25 cellular contexts compared by ENCODE assay signal in the genomic region with DNA sequence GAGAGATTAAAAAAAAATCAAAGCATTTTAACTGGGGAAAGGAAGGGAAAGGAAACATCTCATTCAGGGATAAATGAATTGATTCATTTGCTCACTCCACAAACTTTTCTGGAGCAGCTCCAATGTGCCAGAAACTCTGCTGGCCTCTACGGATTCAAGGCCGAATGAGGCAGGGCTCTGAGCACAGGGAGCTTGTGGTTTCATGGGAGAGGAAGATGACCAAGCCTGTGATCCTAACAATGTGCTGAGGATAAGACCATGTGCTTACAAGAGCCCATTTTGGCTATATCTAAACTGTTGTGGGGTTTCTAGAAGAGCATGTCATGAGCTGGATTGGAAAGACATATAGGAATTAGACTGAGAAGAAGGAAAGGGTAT.
DNase-seq lines count a peak whose midpoint lies in the region; ATAC-seq, FAIRE-seq and TF ChIP-seq lines count a peak whose summit lies in the region.
"Had no signal": no experiment of that assay in that cellular context is flagged by ENCODE, and none has a peak within 500 bp of the region (broad histone marks: within the 10 kb centered on the region; RNA-seq: fewer than 3 reads in every experiment).

No MANE protein-coding gene starts in this region.

- peaks cover 7% of the 10 kb centered on the region; the same call in 1 of the 3 replicates for H3K4me1 ChIP-seq in A549
- H3K4me1 ChIP-seq: thyroid gland had no signal

- no peak overlapping the region for H3K4me3 ChIP-seq in A549
- H3K4me3 ChIP-seq in astrocyte of the spinal cord (ENCODE audit: low read depth, low read length), result no peak overlapping the region
- H3K4me3 ChIP-seq: BLaER1 treated with 17β-estradiol and CSF1 and Interleukin-3, amounts not matched to agents 10 nM and 100 nM; thyroid gland had no signal

- H3K9me3 Mint-ChIP-seq in HFFc6, result no peaks in the 10 kb centered on the region
- H3K9me3 Mint-ChIP-seq: activated T-cell treated with anti-CD3 and anti-CD28 coated beads, Interleukin-2, amount 50 U/mL, for 24 hours; central memory CD8-positive, alpha-beta T cell; memory B cell; naive B cell had no signal

- TF ChIP-seq POLR2A in A549 (IDR thresholded peaks at IDR 0.05; ENCODE audit: low read length), result no peak

- H3K27ac Mint-ChIP-seq in HFFc6, result peak overlapping the region; percentile 4; the same call in 1 of the 2 replicates
- H3K27ac Mint-ChIP-seq: activated CD8-positive, alpha-beta T cell treated with anti-CD3 and anti-CD28 coated beads, Interleukin-2, amount 10 ng/mL, durations not matched to agents 7 days and 5 days; activated T-cell treated with anti-CD3 and anti-CD28 coated beads, Interleukin-2, amount 50 U/mL, for 24 hours; memory B cell; naive B cell had no signal

- in situ Hi-C loops in astrocyte of the spinal cord (cut with HindIII; ENCODE audit: low sequenced_read_pairs), result no loop called here

- no peaks in the 10 kb centered on the region for H3K36me3 Mint-ChIP-seq in HFFc6 (ENCODE audit: low read depth)
- H3K36me3 Mint-ChIP-seq: memory B cell, naive B cell had no signal

- no peak overlapping the region for H3K4me2 ChIP-seq in A549

- H3K9me3 ChIP-seq in A549, result no peaks in the 10 kb centered on the region
- H3K9me3 ChIP-seq: BLaER1 treated with 17β-estradiol and CSF1 and Interleukin-3, amounts not matched to agents 10 nM and 100 nM; thyroid gland had no signal

- whole genome bisulfite sequencing in A549 (ENCODE audit: missing lambda C conversion rate), result 93% methylated on average over 2 of the region's 2 CpGs

- TF ChIP-seq RAD21 in A549 (conservative IDR thresholded peaks at IDR 0.05 in 1 of 2, IDR thresholded peaks at IDR 0.05 in 1 of 2), result no peak

- no peak for ATAC-seq in A549
- ATAC-seq: activated CD8-positive, alpha-beta T cell treated with anti-CD3 and anti-CD28 coated beads, Interleukin-2, amount 10 ng/mL, durations not matched to agents 7 days and 5 days had no signal

- H3K27me3 Mint-ChIP-seq in HFFc6 (ENCODE audit: insufficient read depth), result no peaks in the 10 kb centered on the region
- H3K27me3 Mint-ChIP-seq: central memory CD8-positive, alpha-beta T cell; memory B cell had no signal

- no peak for TF ChIP-seq EP300 in A549 (IDR thresholded peaks at IDR 0.05)

- POLR2A ChIA-PET in A549 (lab: Yijun Ruan, JAX), result no interaction called here

- no peak for DNase-seq in A549 (ENCODE audit: low read depth in 1 of 2, low spot score in 1 of 2)
- no peak for DNase-seq in HFFc6
- peak; percentile 16 for DNase-seq in astrocyte of the spinal cord (ENCODE audit: low read depth, low spot score)
- peak; percentile 5 for DNase-seq in kidney tubule cell (ENCODE audit: low spot score)
- DNase-seq in D721Med (ENCODE audit: insufficient read length, low spot score), result no peak
- no peak for DNase-seq in CD1c-positive myeloid dendritic cell (ENCODE audit: extremely low spot score)
- DNase-seq in C1 segment of cervical spinal cord (lab: John Stamatoyannopoulos, UW), result no peak
- DNase-seq in COR-L47 (lab: John Stamatoyannopoulos, UW), result no peak
- DNase-seq: activated CD4-positive, CD25-positive, alpha-beta regulatory T cell treated with anti-CD3 and anti-CD28 coated beads, Interleukin-2, amount 50 U/mL, for 72 hours; activated CD8-positive, alpha-beta T cell treated with anti-CD3 and anti-CD28 coated beads, Interleukin-2, amount 10 ng/mL, durations not matched to agents 7 days and 5 days; activated naive CD4-positive, alpha-beta T cell treated with Interleukin-2 at 50 U/mL for 16 hours; activated T-cell treated with anti-CD3 and anti-CD28 coated beads, Interleukin-2, amount 50 U/mL, for 24 hours; GF-D8; Karpas-422; kidney glomerular epithelial cell; naive B cell; NCI-H1048; NCI-H187; occipital lobe; stimulated activated CD4-positive, alpha-beta T cell treated with anti-CD3 and anti-CD28 coated beads, Interleukin-4, amount 100 ng/mL, for 24 hours; stimulated activated naive CD4-positive, alpha-beta T cell treated with Interleukin-2 at 50 U/mL for 16 hours; thyroid gland had no signal

- H3K4me3 Mint-ChIP-seq in HFFc6, result no peak overlapping the region
- H3K4me3 Mint-ChIP-seq: activated CD8-positive, alpha-beta T cell treated with anti-CD3 and anti-CD28 coated beads, Interleukin-2, amount 10 ng/mL, durations not matched to agents 7 days and 5 days; activated T-cell treated with anti-CD3 and anti-CD28 coated beads, Interleukin-2, amount 50 U/mL, for 24 hours; central memory CD8-positive, alpha-beta T cell; memory B cell; naive B cell had no signal

- H3K27ac ChIP-seq in A549, result peak overlapping the region; percentile 10 to 58; a peak in 3 of 6 replicates
- H3K27ac ChIP-seq: BLaER1 treated with 17β-estradiol and CSF1 and Interleukin-3, amounts not matched to agents 10 nM and 100 nM; thyroid gland had no signal

- CTCF ChIA-PET in A549 (lab: Yijun Ruan, JAX), result interaction anchor here (1.3 to 2.9 kb wide), 8 partner anchors 9 to 1085 kb away, joined by 3 to 20 read pairs (median 8); no protein-coding TSS in a partner anchor

- H3K4me1 Mint-ChIP-seq in HFFc6 (ENCODE audit: low read depth), result peaks cover 24% of the 10 kb centered on the region
- H3K4me1 Mint-ChIP-seq: central memory CD8-positive, alpha-beta T cell; memory B cell; naive B cell had no signal

- TF ChIP-seq CTCF in A549 (IDR thresholded peaks at IDR 0.05) (no peak), HFFc6 (IDR thresholded peaks at IDR 0.05) (no peak), astrocyte of the spinal cord (IDR thresholded peaks at IDR 0.05; ENCODE audit: low read depth, low read length) (no peak), D721Med (IDR thresholded peaks at IDR 0.05; ENCODE audit: insufficient read depth, missing control alignments) (no peak)

- FAIRE-seq in A549 (lab: Jason Lieb, UNC) (no peak), D721Med (lab: Jason Lieb, UNC) (no peak)

TF ChIP-seq in A549, 52 proteins besides CTCF, POLR2A, EP300 and RAD21:
- TF ChIP-seq EHMT2 (IDR thresholded peaks at IDR 0.05; ENCODE audit: low read depth) (no peak), JUN (IDR thresholded peaks at IDR 0.05) (no peak), HOXA7 (CRISPR knock-in tag; IDR thresholded peaks at IDR 0.05) (no peak), MAZ (IDR thresholded peaks at IDR 0.05; ENCODE audit: borderline replicate concordance, low read depth, low read length) (no peak), CBX8 (IDR thresholded peaks at IDR 0.05) (no peak)
- TF ChIP-seq, protein P1, sequence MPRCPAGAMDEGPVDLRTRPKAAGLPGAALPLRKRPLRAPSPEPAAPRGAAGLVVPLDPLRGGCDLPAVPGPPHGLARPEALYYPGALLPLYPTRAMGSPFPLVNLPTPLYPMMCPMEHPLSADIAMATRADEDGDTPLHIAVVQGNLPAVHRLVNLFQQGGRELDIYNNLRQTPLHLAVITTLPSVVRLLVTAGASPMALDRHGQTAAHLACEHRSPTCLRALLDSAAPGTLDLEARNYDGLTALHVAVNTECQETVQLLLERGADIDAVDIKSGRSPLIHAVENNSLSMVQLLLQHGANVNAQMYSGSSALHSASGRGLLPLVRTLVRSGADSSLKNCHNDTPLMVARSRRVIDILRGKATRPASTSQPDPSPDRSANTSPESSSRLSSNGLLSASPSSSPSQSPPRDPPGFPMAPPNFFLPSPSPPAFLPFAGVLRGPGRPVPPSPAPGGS (IDR thresholded peaks at IDR 0.05), result no peak

Comparison
In these comparisons a context has a peak if more than half of its experiments do, and no peak if none do; other contexts are left out.
1. DNase-seq: peak in astrocyte of the spinal cord (single experiment) and kidney tubule cell (single experiment); none in A549 (0 of 2), HFFc6 (single experiment), D721Med (single experiment), CD1c-positive myeloid dendritic cell (single experiment), C1 segment of cervical spinal cord (0 of 14) and COR-L47 (single experiment).